In the genomic region with DNA sequence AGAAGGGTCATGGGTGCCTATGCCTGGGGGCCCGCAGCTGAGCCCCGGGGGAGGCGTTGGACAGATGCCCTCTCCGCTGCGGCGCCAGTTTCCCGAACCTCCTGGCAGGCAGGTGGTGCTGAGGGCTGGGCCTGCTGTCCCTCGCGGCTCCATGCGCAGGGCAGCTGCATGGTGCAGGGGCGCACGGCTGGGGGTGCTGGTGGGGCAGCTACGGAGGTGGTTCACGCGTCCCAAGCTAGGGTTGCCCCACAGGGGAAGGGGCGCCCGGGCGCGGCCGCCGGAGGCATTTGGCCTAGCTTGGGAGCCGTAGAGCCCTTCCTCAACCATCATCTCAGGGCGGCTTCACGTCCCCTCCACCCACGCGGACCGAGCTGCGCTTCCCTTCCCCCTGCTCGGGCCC, we compare ENCODE assay signal across 17 cellular contexts.
"Had no signal": no experiment of that assay in that cellular context is flagged by ENCODE, and none has a peak within 500 bp of the region (broad histone marks: within the 10 kb centered on the region; RNA-seq: fewer than 3 reads in every experiment).

No MANE protein-coding gene starts in this region.

- H3K4me1 Mint-ChIP-seq: central memory CD8-positive, alpha-beta T cell; immature natural killer cell had no signal

- H3K9me3 ChIP-seq: esophagus squamous epithelium, gastroesophageal sphincter, left ventricle myocardium inferior, tibial artery, upper lobe of left lung had no signal

- H3K4me3 Mint-ChIP-seq: central memory CD8-positive, alpha-beta T cell; effector memory CD8-positive, alpha-beta T cell; immature natural killer cell had no signal

- ATAC-seq: effector memory CD8-positive, alpha-beta T cell; gastroesophageal sphincter had no signal

- H3K27me3 ChIP-seq: esophagus squamous epithelium, gastroesophageal sphincter, tibial artery, upper lobe of left lung had no signal

- H3K27ac ChIP-seq: esophagus squamous epithelium, gastroesophageal sphincter, left ventricle myocardium inferior, tibial artery, upper lobe of left lung had no signal

- H3K9me3 Mint-ChIP-seq: central memory CD8-positive, alpha-beta T cell; effector memory CD8-positive, alpha-beta T cell had no signal

- H3K27ac Mint-ChIP-seq: effector memory CD8-positive, alpha-beta T cell; naive B cell had no signal

- H3K27me3 Mint-ChIP-seq: central memory CD8-positive, alpha-beta T cell; effector memory CD8-positive, alpha-beta T cell; naive B cell had no signal

- DNase-seq: effector memory CD8-positive, alpha-beta T cell; esophagus squamous epithelium; foreskin fibroblast; glutamatergic neuron; immature natural killer cell; left cardiac atrium; left ventricle myocardium inferior; mesenchymal stem cell; naive B cell; small intestine; stimulated activated CD4-positive, alpha-beta T cell treated with anti-CD3 and anti-CD28 coated beads, Interleukin-2, amount 100 ng/mL, for 48 hours; stimulated activated naive CD4-positive, alpha-beta T cell treated with Interleukin-2 at 50 U/mL for 16 hours; tibial artery had no signal

- H3K4me1 ChIP-seq: esophagus squamous epithelium, gastroesophageal sphincter, left ventricle myocardium inferior, tibial artery, upper lobe of left lung had no signal

- H3K4me3 ChIP-seq: esophagus squamous epithelium, gastroesophageal sphincter, left ventricle myocardium inferior, lung, tibial artery, upper lobe of left lung had no signal
